17 cellular contexts compared by ENCODE assay signal in genomic region chr18:421236-422155, GRCh38.
DNase-seq lines count a peak whose midpoint lies in the region; TF ChIP-seq lines count a peak whose summit lies in the region.
"Had no signal": no experiment of that assay in that cellular context is flagged by ENCODE, and none has a peak within 500 bp of the region (broad histone marks: within the 10 kb centered on the region; RNA-seq: fewer than 3 reads in every experiment).

No MANE protein-coding gene starts in this region.

- H3K4me1 ChIP-seq in cardiac muscle cell (ENCODE audit: low read depth) (peaks cover 13% of the 10 kb centered on the region), right atrium auricular region (peaks cover 0 to 21% of the 10 kb centered on the region in 2 donors), adipocyte (ENCODE audit: control insufficient read depth, insufficient read depth, low read length) (peaks cover 25% of the 10 kb centered on the region)
- H3K4me1 ChIP-seq: colonic mucosa, gastrocnemius medialis, Peyer's patch had no signal

- H3K27me3 ChIP-seq in cardiac muscle cell (no peaks in the 10 kb centered on the region), right atrium auricular region (no peaks in the 10 kb centered on the region), adipocyte (replicated peaks; ENCODE audit: control insufficient read depth, insufficient read depth, low read length) (no peaks in the 10 kb centered on the region)
- H3K27me3 ChIP-seq: colonic mucosa, gastrocnemius medialis, Peyer's patch, tibial nerve had no signal

- H3K9me3 ChIP-seq in cardiac muscle cell (ENCODE audit: low read depth) (no peaks in the 10 kb centered on the region), right atrium auricular region (no peaks in the 10 kb centered on the region), adipocyte (ENCODE audit: control insufficient read depth, low read length) (no peaks in the 10 kb centered on the region)
- H3K9me3 ChIP-seq: colonic mucosa, gastrocnemius medialis, Peyer's patch, tibial nerve had no signal

- H3K36me3 ChIP-seq in cardiac muscle cell (no peaks in the 10 kb centered on the region), right atrium auricular region (no peaks in the 10 kb centered on the region), adipocyte (ENCODE audit: control insufficient read depth, insufficient read depth, low read length, severe bottlenecking) (no peaks in the 10 kb centered on the region)
- H3K36me3 ChIP-seq: colonic mucosa, gastrocnemius medialis, Peyer's patch, tibial nerve had no signal

- H3K4me3 ChIP-seq in cardiac muscle cell (no peak overlapping the region), right atrium auricular region (no peak overlapping the region), adipocyte (ENCODE audit: low read length) (peak overlapping the region; percentile 5)
- H3K4me3 ChIP-seq: colonic mucosa, gastrocnemius medialis, Peyer's patch, tibial nerve had no signal

- H3K9ac ChIP-seq in adipocyte (ENCODE audit: low read length): peak overlapping the region; percentile 14

- H3K27ac ChIP-seq in cardiac muscle cell (peak overlapping the region; percentile 46), right atrium auricular region (no peak overlapping the region)
- H3K27ac ChIP-seq: colonic mucosa, gastrocnemius medialis, Peyer's patch had no signal

- DNase-seq in cardiac muscle cell (ENCODE audit: low read depth in 1 of 2, low spot score in 1 of 2): peak in 1 of 2 donors; percentile 48
- DNase-seq in right atrium auricular region (ENCODE audit: low spot score): no peak
- peak; percentile 56 for DNase-seq in adipocyte (ENCODE audit: low read depth)
- peak; percentile 42 for DNase-seq in glomerular visceral epithelial cell (ENCODE audit: extremely low spot score)
- no peak for DNase-seq in NOMO-1 treated with DMSO at 0.1 percent for 48 hours (lab: John Stamatoyannopoulos, UW; ENCODE audit: unreplicated experiment)
- DNase-seq in activated CD4-positive, CD25-positive, alpha-beta regulatory T cell (lab: John Stamatoyannopoulos, UW): no peak
- DNase-seq in NAMALWA (ENCODE audit: low spot score): no peak
- no peak for DNase-seq in dedifferentiated amniotic fluid mesenchymal stem cell (ENCODE audit: extremely low spot score)
- DNase-seq: activated naive CD4-positive, alpha-beta T cell treated with anti-CD3 and anti-CD28 coated beads, Interleukin-2, amount 10 ng/mL, durations not matched to agents 7 days and 5 days; colonic mucosa; gastrocnemius medialis; Karpas-422; kidney; NCI-H345; Peyer's patch; T1000 had no signal

- TF ChIP-seq CTCF in cardiac muscle cell (IDR thresholded peaks at IDR 0.05; ENCODE audit: low read depth, low read length): no peak
- TF ChIP-seq CTCF in right atrium auricular region (IDR thresholded peaks at IDR 0.05): no peak

Comparison
In these comparisons a context has a peak if more than half of its experiments do, and no peak if none do; other contexts are left out.
1. DNase-seq: peak in adipocyte (single experiment) and glomerular visceral epithelial cell (single experiment); none in right atrium auricular region (single experiment), NOMO-1 treated with DMSO at 0.1 percent for 48 hours (single experiment), activated CD4-positive, CD25-positive, alpha-beta regulatory T cell (0 of 4), NAMALWA (single experiment) and dedifferentiated amniotic fluid mesenchymal stem cell (single experiment).